9 cellular contexts compared by ENCODE assay signal in genomic region chr9:87713278-87713989, GRCh38. TPM values are rescaled to one million over a fixed set of nuclear protein-coding genes. Genes with fewer than 3 reads are reported as not detected.
DNase-seq lines count a peak whose midpoint lies in the region; ATAC-seq and TF ChIP-seq lines count a peak whose summit lies in the region.
"Had no signal": no experiment of that assay in that cellular context is flagged by ENCODE, and none has a peak within 500 bp of the region (broad histone marks: within the 10 kb centered on the region; RNA-seq: fewer than 3 reads in every experiment).

No MANE protein-coding gene starts in this region.

- H3K36me3 Mint-ChIP-seq in activated naive CD4-positive, alpha-beta T cell treated with anti-CD3 and anti-CD28 coated beads, Interleukin-2, amount 10 ng/mL, durations not matched to agents 7 days and 5 days: no peaks in the 10 kb centered on the region
- H3K36me3 Mint-ChIP-seq: activated naive CD4-positive, alpha-beta T cell treated with anti-CD3 and anti-CD28 coated beads, Interleukin-2, amount 50 U/mL, for 24 hours had no signal

- TSS peak; percentile 22 for BruUV-seq in A673 (replicated peaks; lab: Mats Ljungman, UMichigan)

- intact Hi-C loops in A673 (cut with micrococcal nuclease; ENCODE audit: unreplicated experiment) (no loop called here), Right ventricle myocardium inferior (cut with DNase I) (no loop called here), posterior vena cava (cut with DNase I) (no loop called here)

- H3K4me1 ChIP-seq in A673 (ENCODE audit: insufficient read depth, low read length, poor library complexity, severe bottlenecking): peaks cover 44% of the 10 kb centered on the region

- POLR2A ChIA-PET in A673 (lab: Charles Lee; ENCODE audit: low non-redundant PET): interaction anchor here (0.5 kb wide), 1 partner anchor 197 kb away, joined by 5 read pairs; no protein-coding TSS in a partner anchor

- peak; percentile 68 for DNase-seq in A673 (ENCODE audit: low spot score)
- peak; percentile 42 for DNase-seq in KBM-7
- DNase-seq in activated naive CD4-positive, alpha-beta T cell treated with anti-CD3 and anti-CD28 coated beads, Interleukin-2, amount 10 ng/mL, durations not matched to agents 7 days and 5 days: peak; percentile 36
- peak; percentile 86 for DNase-seq in Right ventricle myocardium inferior (ENCODE audit: missing footprints)
- peak; percentile 98 for DNase-seq in posterior vena cava (ENCODE audit: low spot score)
- DNase-seq in NCI-H748 treated with DMSO at 0.1 percent for 48 hours (lab: John Stamatoyannopoulos, UW): no peak

- CTCF ChIA-PET in A673 (lab: Charles Lee): interaction anchor here (1.2 kb wide), 1 partner anchor 99 kb away, joined by 3 read pairs; no protein-coding TSS in a partner anchor
- CTCF ChIA-PET in activated naive CD4-positive, alpha-beta T cell treated with anti-CD3 and anti-CD28 coated beads, Interleukin-2, amount 10 ng/mL, durations not matched to agents 7 days and 5 days (lab: Charles Lee): no interaction called here

- no peak for TF ChIP-seq CTCF in A673 (conservative IDR thresholded peaks at IDR 0.05; ENCODE audit: low read depth, low read length)

- in situ Hi-C loops in KBM-7 (cut with MboI; ENCODE audit: low pct_unique_long_range_greater_than_20kb, low sequenced_read_pairs): no loop called here

- peak overlapping the region; percentile 13 for H3K4me3 ChIP-seq in A673 (ENCODE audit: low read depth, low read length, poor library complexity, severe bottlenecking)

- peak overlapping the region; percentile 77 for H3K27ac Mint-ChIP-seq in activated naive CD4-positive, alpha-beta T cell treated with anti-CD3 and anti-CD28 coated beads, Interleukin-2, amount 10 ng/mL, durations not matched to agents 7 days and 5 days
- H3K27ac Mint-ChIP-seq: activated naive CD4-positive, alpha-beta T cell treated with anti-CD3 and anti-CD28 coated beads, Interleukin-2, amount 50 U/mL, for 24 hours had no signal

- ATAC-seq in Right ventricle myocardium inferior: peak; percentile 91
- no peak for ATAC-seq in HG02759 (IDR thresholded peaks at IDR 0.05; ENCODE audit: unreplicated experiment)
- no peak for ATAC-seq in HG02678 (IDR thresholded peaks at IDR 0.05; ENCODE audit: unreplicated experiment)

- H3K27me3 Mint-ChIP-seq in activated naive CD4-positive, alpha-beta T cell treated with anti-CD3 and anti-CD28 coated beads, Interleukin-2, amount 10 ng/mL, durations not matched to agents 7 days and 5 days: peaks cover 17% of the 10 kb centered on the region
- H3K27me3 Mint-ChIP-seq: activated naive CD4-positive, alpha-beta T cell treated with anti-CD3 and anti-CD28 coated beads, Interleukin-2, amount 50 U/mL, for 24 hours had no signal

- H3K9me3 ChIP-seq in A673 (ENCODE audit: low read depth, low read length, poor library complexity, severe bottlenecking): no peaks in the 10 kb centered on the region

- H3K4me1 Mint-ChIP-seq in activated naive CD4-positive, alpha-beta T cell treated with anti-CD3 and anti-CD28 coated beads, Interleukin-2, amount 10 ng/mL, durations not matched to agents 7 days and 5 days: peaks cover 58% of the 10 kb centered on the region

- H3K4me3 Mint-ChIP-seq in activated naive CD4-positive, alpha-beta T cell treated with anti-CD3 and anti-CD28 coated beads, Interleukin-2, amount 10 ng/mL, durations not matched to agents 7 days and 5 days: no peak overlapping the region
- H3K4me3 Mint-ChIP-seq: activated naive CD4-positive, alpha-beta T cell treated with anti-CD3 and anti-CD28 coated beads, Interleukin-2, amount 50 U/mL, for 24 hours had no signal

- peak overlapping the region; percentile 41 for H3K27ac ChIP-seq in A673 (ENCODE audit: low read depth, low read length, poor library complexity, severe bottlenecking)

- H3K36me3 ChIP-seq in A673 (ENCODE audit: insufficient read depth, low read length, poor library complexity, severe bottlenecking): peaks cover 19% of the 10 kb centered on the region

- no peaks in the 10 kb centered on the region for H3K9me3 Mint-ChIP-seq in activated naive CD4-positive, alpha-beta T cell treated with anti-CD3 and anti-CD28 coated beads, Interleukin-2, amount 10 ng/mL, durations not matched to agents 7 days and 5 days
- H3K9me3 Mint-ChIP-seq: activated naive CD4-positive, alpha-beta T cell treated with anti-CD3 and anti-CD28 coated beads, Interleukin-2, amount 50 U/mL, for 24 hours had no signal

- H3K27me3 ChIP-seq in A673 (replicated peaks; ENCODE audit: insufficient read depth, low read depth, low read length, poor library complexity): no peaks in the 10 kb centered on the region

RNA-seq across cellular contexts. Expression of gene CTSL, which starts 12.5 kb away (rescaled TPM):
- total RNA-seq in A673 (2021) (17.0 and 21.0 TPM in 2 replicates), Right ventricle myocardium inferior (140 TPM), posterior vena cava (100 to 1,000 TPM; 176 to 195 TPM)
